In the genomic region with DNA sequence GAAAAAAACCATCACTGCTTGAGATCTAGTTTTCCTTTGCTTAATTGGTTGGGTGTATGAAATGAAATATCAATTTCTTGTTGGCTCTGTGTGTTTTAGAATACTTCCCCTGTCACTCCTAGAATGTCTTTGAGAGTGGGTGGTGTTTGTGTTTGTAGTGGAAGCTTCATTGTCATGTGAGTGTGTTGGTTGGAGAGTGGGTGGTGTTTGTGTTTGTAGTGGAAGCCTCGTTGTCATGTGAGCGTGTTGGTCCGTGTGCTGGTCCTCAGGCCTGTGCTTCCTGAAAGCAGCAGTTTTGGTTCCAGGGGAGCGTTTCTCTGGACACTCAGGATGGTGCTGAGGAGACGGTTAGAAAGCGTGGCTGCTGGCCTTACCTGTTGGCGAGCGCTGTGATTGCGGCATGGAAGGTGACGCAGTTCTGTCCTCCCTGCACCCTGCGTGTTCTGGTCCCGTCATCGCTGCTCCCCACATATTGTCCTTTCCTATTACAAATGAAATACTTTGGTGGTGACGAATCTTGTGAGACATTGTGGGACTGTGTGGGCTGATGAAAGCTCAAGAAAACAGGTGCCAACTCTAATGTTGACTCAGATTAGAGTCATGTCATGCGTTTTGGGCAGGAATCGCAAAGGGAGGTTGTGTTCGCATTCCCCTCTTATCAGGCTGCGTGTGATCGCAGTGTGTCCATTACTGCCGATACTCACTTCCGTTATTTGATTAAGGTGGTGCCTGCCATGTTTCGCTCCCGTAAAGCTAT, we compare ENCODE assay signal across 9 cellular contexts. TPM values are rescaled to one million over a fixed set of nuclear protein-coding genes. Genes with fewer than 3 reads are reported as not detected.
A peak's percentile ranks its signal among the peaks of the same experiment; 100 is the strongest.
DNase-seq lines count a peak whose midpoint lies in the region; ATAC-seq and TF ChIP-seq lines count a peak whose summit lies in the region.
"Had no signal": no experiment of that assay in that cellular context is flagged by ENCODE, and none has a peak within 500 bp of the region (broad histone marks: within the 10 kb centered on the region; RNA-seq: fewer than 3 reads in every experiment).

No MANE protein-coding gene starts in this region.

- H2BK5ac ChIP-seq in trophoblast cell (ENCODE audit: low read depth, low read length, poor library complexity), result no peak overlapping the region

- H3K9ac ChIP-seq in trophoblast cell (ENCODE audit: low read length), result no peak overlapping the region
- H3K9ac ChIP-seq in Karpas-422 (ENCODE audit: low read length), result no peak overlapping the region

- H3K4me3 ChIP-seq in AG10803 (ENCODE audit: low read length) (no peak overlapping the region; the same call in 1 of the 2 replicates), coronary artery (peak overlapping the region; percentile 56), trophoblast cell (ENCODE audit: low read depth, low read length) (no peak overlapping the region), Karpas-422 (ENCODE audit: low read length) (no peak overlapping the region)
- H3K4me3 ChIP-seq: adrenal gland had no signal

- no peak overlapping the region for H4K12ac ChIP-seq in trophoblast cell (ENCODE audit: low read depth, low read length)

- H3K14ac ChIP-seq in trophoblast cell (ENCODE audit: low read length), result no peak overlapping the region

- H3K9me3 ChIP-seq in trophoblast cell (ENCODE audit: insufficient read depth, low read depth, low read length), result no peaks in the 10 kb centered on the region
- H3K9me3 ChIP-seq in Karpas-422 (ENCODE audit: low read length), result no peaks in the 10 kb centered on the region
- H3K9me3 ChIP-seq: adrenal gland had no signal

- no peak overlapping the region for H2BK12ac ChIP-seq in trophoblast cell (ENCODE audit: low read length)

- no peak overlapping the region for H4K8ac ChIP-seq in trophoblast cell (ENCODE audit: low read depth, low read length)

- no peak for ATAC-seq in GM21717 (IDR thresholded peaks at IDR 0.05; ENCODE audit: unreplicated experiment)

- no peak for TF ChIP-seq CTCF in AG10803 (conservative IDR thresholded peaks at IDR 0.05; ENCODE audit: low read length)
- TF ChIP-seq CTCF in coronary artery (IDR thresholded peaks at IDR 0.05), result no peak

- no peak overlapping the region for H3K4ac ChIP-seq in trophoblast cell (ENCODE audit: low read depth, low read length)

- peaks cover 26 to 31% of the 10 kb centered on the region in 2 experiments for H3K36me3 ChIP-seq in trophoblast cell (ENCODE audit: control insufficient read depth in 1 of 2, insufficient read depth in 2 of 2, low read length in 2 of 2)
- peaks cover 26% of the 10 kb centered on the region; the same call in 1 of the 2 replicates for H3K36me3 ChIP-seq in Karpas-422 (ENCODE audit: insufficient read depth, low read length)

- no peak overlapping the region for H3K18ac ChIP-seq in trophoblast cell (ENCODE audit: low read length)

- peak; percentile 92 for DNase-seq in AG10803 (ENCODE audit: low read depth)
- peak in 3 of 5 experiments; percentile 19 to 75 (median 52) for DNase-seq in T-helper 2 cell
- peak; percentile 78 for DNase-seq in coronary artery (ENCODE audit: low spot score)
- peak; percentile 19 to 49 for DNase-seq in trophoblast cell
- DNase-seq in DMS153 (lab: John Stamatoyannopoulos, UW), result no peak
- no peak for DNase-seq in NCI-H510A (lab: John Stamatoyannopoulos, UW)
- no peak for DNase-seq in Karpas-422

- no peak overlapping the region for H3K23ac ChIP-seq in trophoblast cell (ENCODE audit: low read length)

- no peaks in the 10 kb centered on the region for H3K9me2 ChIP-seq in Karpas-422 (replicated peaks; ENCODE audit: insufficient read depth, low read length)

- peaks cover 48% of the 10 kb centered on the region for H4K20me1 ChIP-seq in Karpas-422 (ENCODE audit: insufficient read depth, low read depth, low read length)

- no peaks in the 10 kb centered on the region for H3K4me1 ChIP-seq in trophoblast cell (ENCODE audit: control insufficient read depth in 1 of 2, insufficient read depth in 2 of 2, low read length in 2 of 2)
- H3K4me1 ChIP-seq in Karpas-422 (ENCODE audit: low read length), result no peaks in the 10 kb centered on the region

- H3K27me3 ChIP-seq in trophoblast cell (ENCODE audit: insufficient read depth, low read length) (no peaks in the 10 kb centered on the region), Karpas-422 (ENCODE audit: low read length) (no peaks in the 10 kb centered on the region)
- H3K27me3 ChIP-seq: adrenal gland had no signal

- H3K27ac ChIP-seq in coronary artery, result peak overlapping the region; percentile 42 to 76
- no peak overlapping the region for H3K27ac ChIP-seq in trophoblast cell (ENCODE audit: low read depth, low read length)
- H3K27ac ChIP-seq in Karpas-422 (ENCODE audit: low read length), result no peak overlapping the region

- H4K91ac ChIP-seq in trophoblast cell (ENCODE audit: low read depth, low read length), result no peak overlapping the region

- H2AFZ ChIP-seq in trophoblast cell (ENCODE audit: insufficient read depth, low read length, poor library complexity) (no peak overlapping the region), Karpas-422 (ENCODE audit: low read length) (no peak overlapping the region)

- H2BK120ac ChIP-seq in trophoblast cell (ENCODE audit: insufficient read depth, low read length, poor library complexity), result no peak overlapping the region

- H3K4me2 ChIP-seq in trophoblast cell (ENCODE audit: low read length) (no peak overlapping the region), Karpas-422 (ENCODE audit: low read depth, low read length, poor library complexity, severe bottlenecking) (no peak overlapping the region)

- no peak overlapping the region for H2AK5ac ChIP-seq in trophoblast cell (ENCODE audit: low read length)

- WGBS in trophoblast cell (ENCODE audit: extremely low coverage, insufficient coverage, insufficient read length), result no CpG with 5 or more reads among the region's 23 CpGs

- no peaks in the 10 kb centered on the region for H3K79me1 ChIP-seq in trophoblast cell (ENCODE audit: low read length)

- H3K79me2 ChIP-seq in trophoblast cell (ENCODE audit: control insufficient read depth, insufficient read depth, low read length, poor library complexity) (peaks cover 2% of the 10 kb centered on the region), Karpas-422 (ENCODE audit: low read length) (peaks cover 91% of the 10 kb centered on the region)

RNA-seq across cellular contexts. Expression of gene ASB1, which starts 12.5 kb away (rescaled TPM):
- 23.1 and 24.0 TPM in 2 replicates for polyA plus RNA-seq in trophoblast cell (2013)
- total RNA-seq in Karpas-422 (2014; rRNA removed; shearing (Covaris generic); ENCODE audit: low replicate concordance), result 25.1 and 37.0 TPM in 2 replicates

Comparison
In these comparisons a context has a peak if more than half of its experiments do, and no peak if none do; other contexts are left out.
1. DNase-seq: peak in AG10803 (single experiment), T-helper 2 cell (3 of 5), coronary artery (single experiment) and trophoblast cell (2 of 2); none in DMS153 (single experiment), NCI-H510A (single experiment) and Karpas-422 (single experiment).
2. H3K27ac ChIP-seq: peak in coronary artery (2 of 2); none in trophoblast cell (single experiment) and Karpas-422 (single experiment).